In genomic region chr6:118618676-118619377, GRCh38 we compare ENCODE assay signal across 8 cellular contexts. TPM values are rescaled to one million over a fixed set of nuclear protein-coding genes. Genes with fewer than 3 reads are reported as not detected.
DNase-seq lines count a peak whose midpoint lies in the region; ATAC-seq and TF ChIP-seq lines count a peak whose summit lies in the region.

No MANE protein-coding gene starts in this region.

- H3K36me3 ChIP-seq in SU-DHL-6 (ENCODE audit: low read length): no peaks in the 10 kb centered on the region
- no peaks in the 10 kb centered on the region for H3K36me3 ChIP-seq in heart right ventricle

- BruUV-seq in Calu3 (replicated peaks; lab: Mats Ljungman, UMichigan): no TSS peak

- no peak overlapping the region for H3K9ac ChIP-seq in SU-DHL-6 (ENCODE audit: low read length)

- H3K4me3 ChIP-seq in SU-DHL-6 (ENCODE audit: insufficient read depth, low read length, poor library complexity, severe bottlenecking) (no peak overlapping the region), heart right ventricle (no peak overlapping the region)

- H3K4me1 Mint-ChIP-seq in Calu3 (ENCODE audit: low read depth, unreplicated experiment): no peaks in the 10 kb centered on the region
- H3K4me1 Mint-ChIP-seq in activated naive CD8-positive, alpha-beta T cell treated with anti-CD3 and anti-CD28 coated beads, Interleukin-2, amount 10 ng/mL, durations not matched to agents 7 days and 5 days: peaks cover 21% of the 10 kb centered on the region

- H3K27me3 ChIP-seq in SU-DHL-6 (ENCODE audit: low read length): no peaks in the 10 kb centered on the region
- no peaks in the 10 kb centered on the region for H3K27me3 ChIP-seq in heart right ventricle

- H3K36me3 Mint-ChIP-seq in Calu3 (ENCODE audit: insufficient read depth, unreplicated experiment): no peaks in the 10 kb centered on the region
- H3K36me3 Mint-ChIP-seq in activated naive CD8-positive, alpha-beta T cell treated with anti-CD3 and anti-CD28 coated beads, Interleukin-2, amount 10 ng/mL, durations not matched to agents 7 days and 5 days: peaks cover 11% of the 10 kb centered on the region

- TF ChIP-seq CTCF in Calu3 (IDR thresholded peaks at IDR 0.05; ENCODE audit: unreplicated experiment) (peak; percentile 59), SU-DHL-6 (IDR thresholded peaks at IDR 0.05; ENCODE audit: insufficient read depth, low read length, poor library complexity, severe bottlenecking) (peak; percentile 76), heart right ventricle (IDR thresholded peaks at IDR 0.05) (peak; percentile 68 to 90 (median 88))

- H3K27ac ChIP-seq in SU-DHL-6 (ENCODE audit: low read depth, low read length) (no peak overlapping the region), heart right ventricle (no peak overlapping the region)

- no peaks in the 10 kb centered on the region for H3K27me3 Mint-ChIP-seq in Calu3 (ENCODE audit: unreplicated experiment)
- no peaks in the 10 kb centered on the region for H3K27me3 Mint-ChIP-seq in activated naive CD8-positive, alpha-beta T cell treated with anti-CD3 and anti-CD28 coated beads, Interleukin-2, amount 10 ng/mL, durations not matched to agents 7 days and 5 days

- intact Hi-C loops in Calu3 (cut with micrococcal nuclease; ENCODE audit: unreplicated experiment): loop anchor here (1.0 to 10.0 kb wide), 3 partner anchors 54 to 644 kb away; no protein-coding TSS in a partner anchor
- intact Hi-C loops in heart right ventricle (cut with DNase I): loop anchor here in 7 of 10 donors (2.0 to 10.0 kb wide), 6 partner anchors 52 to 337 kb away; no protein-coding TSS in a partner anchor
- intact Hi-C loops in sciatic nerve (cut with DNase I): loop anchor here (10.0 kb wide), 1 partner anchor 334 kb away; no protein-coding TSS in a partner anchor

- DNase-seq in Calu3 (peak; percentile 72), heart right ventricle (peak; percentile 58 to 60), sciatic nerve (ENCODE audit: low spot score) (peak; percentile 70), mesenteric fat pad (ENCODE audit: low spot score) (no peak)
- peak; percentile 62 for DNase-seq in activated naive CD8-positive, alpha-beta T cell treated with anti-CD3 and anti-CD28 coated beads, Interleukin-2, amount 10 ng/mL, durations not matched to agents 7 days and 5 days

- H3K4me3 Mint-ChIP-seq in Calu3 (ENCODE audit: low read depth, unreplicated experiment): no peak overlapping the region
- H3K4me3 Mint-ChIP-seq in activated naive CD8-positive, alpha-beta T cell treated with anti-CD3 and anti-CD28 coated beads, Interleukin-2, amount 10 ng/mL, durations not matched to agents 7 days and 5 days: no peak overlapping the region

- CTCF ChIA-PET in Calu3 (lab: Charles Lee): interaction anchor here (0.7 kb wide), 1 partner anchor 53 kb away, joined by 3 read pairs; no protein-coding TSS in a partner anchor

- no peak overlapping the region for H3K27ac Mint-ChIP-seq in Calu3 (ENCODE audit: unreplicated experiment)
- H3K27ac Mint-ChIP-seq in activated naive CD8-positive, alpha-beta T cell treated with anti-CD3 and anti-CD28 coated beads, Interleukin-2, amount 10 ng/mL, durations not matched to agents 7 days and 5 days: peak overlapping the region; percentile 68

- no peak overlapping the region for H3K4me2 ChIP-seq in SU-DHL-6 (ENCODE audit: low read depth, low read length, poor library complexity, severe bottlenecking)

- H3K79me2 ChIP-seq in SU-DHL-6 (ENCODE audit: insufficient read depth, low read length): no peaks in the 10 kb centered on the region

- no peaks in the 10 kb centered on the region for H3K9me2 ChIP-seq in SU-DHL-6 (replicated peaks; ENCODE audit: insufficient read depth, low read length)

- H3K9me3 ChIP-seq in SU-DHL-6 (ENCODE audit: insufficient read depth, low read length) (no peaks in the 10 kb centered on the region), heart right ventricle (peaks cover 0 to 3% (median 0%) of the 10 kb centered on the region in 11 donors)

- POLR2A ChIA-PET in activated naive CD8-positive, alpha-beta T cell treated with anti-CD3 and anti-CD28 coated beads, Interleukin-2, amount 10 ng/mL, durations not matched to agents 7 days and 5 days (lab: Charles Lee): no interaction called here

- no peaks in the 10 kb centered on the region for H3F3A ChIP-seq in SU-DHL-6 (ENCODE audit: insufficient read depth)

- no peaks in the 10 kb centered on the region for H3K9me3 Mint-ChIP-seq in Calu3 (ENCODE audit: low read depth, unreplicated experiment)
- no peaks in the 10 kb centered on the region for H3K9me3 Mint-ChIP-seq in activated naive CD8-positive, alpha-beta T cell treated with anti-CD3 and anti-CD28 coated beads, Interleukin-2, amount 10 ng/mL, durations not matched to agents 7 days and 5 days

- H2AFZ ChIP-seq in SU-DHL-6 (ENCODE audit: low read depth, low read length, severe bottlenecking): no peak overlapping the region

- ATAC-seq in GM19455 (IDR thresholded peaks at IDR 0.05; ENCODE audit: unreplicated experiment): peak; percentile 95
- peak; percentile 80 for ATAC-seq in HG03571 (IDR thresholded peaks at IDR 0.05; ENCODE audit: unreplicated experiment)
- ATAC-seq in activated naive CD8-positive, alpha-beta T cell treated with anti-CD3 and anti-CD28 coated beads, Interleukin-2, amount 10 ng/mL, durations not matched to agents 7 days and 5 days (ENCODE audit: low read depth): peak; percentile 50
- ATAC-seq in heart right ventricle: peak; percentile 50 to 83 (median 81)
- ATAC-seq in sciatic nerve: peak; percentile 85

- H3K4me1 ChIP-seq in heart right ventricle: peaks cover 0 to 45% (median 21%) of the 10 kb centered on the region in 9 donors

- no peaks in the 10 kb centered on the region for H4K20me1 ChIP-seq in SU-DHL-6 (ENCODE audit: low read depth, low read length)

- 38% methylated on average over 15 of the region's 15 CpGs for WGBS in heart right ventricle, 2 donors

RNA-seq across cellular contexts. Expression of gene CEP85L, which starts 32.6 kb away (rescaled TPM):
- total RNA-seq in Calu3 (2022) (4.4 and 5.8 TPM in 2 replicates), heart right ventricle (10 to 100 TPM in 3 of 10 donors, 1 to 10 TPM in 7; 5.4 to 19.2 (median 8.1) TPM), sciatic nerve (50.4 TPM), mesenteric fat pad (11.6 TPM)
- total RNA-seq in activated naive CD8-positive, alpha-beta T cell treated with anti-CD3 and anti-CD28 coated beads, Interleukin-2, amount 10 ng/mL, durations not matched to agents 7 days and 5 days: 10 to 100 TPM; 48.9 to 53.1 TPM
- polyA plus RNA-seq in heart right ventricle: 10 to 100 TPM in 1 of 2 donors, 1 to 10 TPM in 1; 1.0 to 11.0 TPM
